In genomic region chr1:117753232-117753631, GRCh38 we compare ENCODE assay signal across 1 cellular context.
TF ChIP-seq lines count a peak whose summit lies in the region.

No MANE protein-coding gene starts in this region.

TF ChIP-seq in IMR-90, 13 proteins besides CTCF, POLR2A, EP300 and RAD21 (continued from another document):
- TF ChIP-seq USF2 (IDR thresholded peaks at IDR 0.05; ENCODE audit: low read depth, low read length) (no peak), FOS (IDR thresholded peaks at IDR 0.05; ENCODE audit: low read depth, low read length) (no peak)
TF ChIP-seq in IMR-90: peak in this region for 0.
